Comparison of ENCODE assay signal across 12 cellular contexts in the genomic region with DNA sequence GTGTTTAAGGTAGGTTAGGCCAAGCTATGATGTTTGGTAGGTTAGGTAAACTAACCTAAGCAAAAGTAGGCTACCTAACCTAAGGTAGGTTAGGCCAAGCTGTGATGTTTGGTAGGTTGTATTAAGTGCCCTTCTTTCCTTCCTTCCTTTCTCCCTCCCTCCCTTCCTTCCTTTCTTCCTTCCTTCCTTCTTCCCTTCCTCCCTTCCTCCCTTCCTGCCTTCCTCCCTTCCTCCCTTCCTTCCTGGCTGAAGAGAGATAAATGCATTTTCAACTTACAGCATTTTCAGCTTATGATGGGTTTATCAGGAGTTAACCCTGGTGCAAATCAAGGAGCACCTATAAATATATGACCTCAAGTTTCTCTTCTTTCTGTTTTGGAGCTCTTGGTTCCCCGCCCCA.
"Had no signal": no experiment of that assay in that cellular context is flagged by ENCODE, and none has a peak within 500 bp of the region (broad histone marks: within the 10 kb centered on the region; RNA-seq: fewer than 3 reads in every experiment).

No MANE protein-coding gene starts in this region.

- H2AFZ ChIP-seq: hepatocyte had no signal

- H3K4me1 Mint-ChIP-seq: activated naive CD4-positive, alpha-beta T cell treated with anti-CD3 and anti-CD28 coated beads, Interleukin-2, amount 10 ng/mL, durations not matched to agents 7 days and 5 days; T-cell had no signal

- H3K27ac Mint-ChIP-seq: activated naive CD4-positive, alpha-beta T cell treated with anti-CD3 and anti-CD28 coated beads, Interleukin-2, amount 10 ng/mL, durations not matched to agents 7 days and 5 days; natural killer cell; T-cell had no signal

- H3K27ac ChIP-seq: body of pancreas, cardiac muscle cell, hepatocyte, left lung, ovary, psoas muscle, right atrium auricular region, transverse colon had no signal

- H3K27me3 Mint-ChIP-seq: activated naive CD4-positive, alpha-beta T cell treated with anti-CD3 and anti-CD28 coated beads, Interleukin-2, amount 10 ng/mL, durations not matched to agents 7 days and 5 days; T-cell had no signal

- H3K4me3 Mint-ChIP-seq: activated naive CD4-positive, alpha-beta T cell treated with anti-CD3 and anti-CD28 coated beads, Interleukin-2, amount 10 ng/mL, durations not matched to agents 7 days and 5 days; activated T-cell treated with anti-CD3 and anti-CD28 coated beads, Interleukin-2, amount 50 U/mL, for 4 hours; natural killer cell; T-cell had no signal

- H3K9me3 ChIP-seq: body of pancreas, ovary, psoas muscle had no signal

- H3K4me1 ChIP-seq: left lung, psoas muscle had no signal

- H3K27me3 ChIP-seq: body of pancreas, cardiac muscle cell, hepatocyte, left lung, ovary, right atrium auricular region, transverse colon had no signal

- H3K4me2 ChIP-seq: hepatocyte had no signal
